In the genomic region with DNA sequence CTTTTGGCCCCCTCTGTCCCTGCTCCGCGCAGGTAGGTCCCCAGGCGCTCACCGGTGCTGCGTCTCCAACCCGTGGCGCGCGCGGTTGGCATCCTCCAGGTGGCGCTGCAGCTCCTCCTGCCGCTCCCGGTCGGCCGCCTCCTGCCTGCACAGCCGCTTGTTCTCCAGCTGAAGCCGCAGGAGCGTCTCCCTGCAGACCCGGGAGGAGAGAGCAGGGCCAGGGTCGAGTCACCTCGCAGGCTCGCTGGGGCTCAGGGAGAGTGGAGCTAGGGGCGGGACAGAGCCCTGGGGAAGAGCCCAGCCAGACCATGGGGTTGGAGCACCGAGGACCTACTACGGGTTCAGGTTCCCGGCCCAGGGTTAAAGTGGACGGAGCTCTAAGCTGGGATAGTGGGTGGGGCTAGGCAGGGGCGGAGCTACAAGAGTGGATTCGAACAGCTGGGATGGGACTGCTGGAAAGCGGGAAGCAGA, we compare ENCODE assay signal across 8 cellular contexts. TPM values are rescaled to one million over a fixed set of nuclear protein-coding genes. Genes with fewer than 3 reads are reported as not detected.
A peak's percentile ranks its signal among the peaks of the same experiment; 100 is the strongest.
DNase-seq lines count a peak whose midpoint lies in the region; ATAC-seq, FAIRE-seq and TF ChIP-seq lines count a peak whose summit lies in the region.

No MANE protein-coding gene starts in this region.

- peak overlapping the region; percentile 35 for H3K4me2 ChIP-seq in OCI-LY1 (ENCODE audit: low read length)

- no peak overlapping the region for H2AFZ ChIP-seq in OCI-LY1 (ENCODE audit: low read length)

- H3K36me3 ChIP-seq in OCI-LY1 (ENCODE audit: insufficient read depth, low read length) (0 out of 2 replicates have a peak, but pooled peaks cover 6% of the 10 kb centered on the region), adrenal gland (replicated peaks in 1 of 2) (peaks cover 0 to 12% of the 10 kb centered on the region in 2 donors), right atrium auricular region (peaks cover 13% of the 10 kb centered on the region), sigmoid colon (peaks cover 0 to 32% (median 2%) of the 10 kb centered on the region in 4 donors)

- H3K4me3 ChIP-seq in AG09309 (ENCODE audit: control insufficient read depth, low read depth, low read length): peak overlapping the region; percentile 57
- H3K4me3 ChIP-seq in OCI-LY1 (ENCODE audit: low read depth, low read length, poor library complexity, severe bottlenecking): peak overlapping the region; percentile 18
- H3K4me3 ChIP-seq in adrenal gland: peak overlapping the region in 1 of 4 donors; percentile 60
- H3K4me3 ChIP-seq in right atrium auricular region: peak overlapping the region; percentile 25 to 53
- peak overlapping the region; percentile 25 to 54 (median 38) for H3K4me3 ChIP-seq in sigmoid colon

- no peaks in the 10 kb centered on the region for H4K20me1 ChIP-seq in OCI-LY1 (ENCODE audit: insufficient read depth, low read length)

- FAIRE-seq in GM19239 (lab: Jason Lieb, UNC): peak; percentile 74

- no peak overlapping the region for H3K9ac ChIP-seq in OCI-LY1 (ENCODE audit: low read length)

- TF ChIP-seq CTCF in AG09309 (IDR thresholded peaks at IDR 0.05; ENCODE audit: control insufficient read depth, insufficient read depth, low read depth, low read length, missing control alignments): peak; percentile 77
- peak; percentile 91 for TF ChIP-seq CTCF in OCI-LY1 (IDR thresholded peaks at IDR 0.05; ENCODE audit: low read length)
- peak; percentile 60 to 95 (median 82) for TF ChIP-seq CTCF in adrenal gland (IDR thresholded peaks at IDR 0.05)
- TF ChIP-seq CTCF in right atrium auricular region (IDR thresholded peaks at IDR 0.05): peak; percentile 92 to 99
- peak; percentile 58 to 95 (median 70) for TF ChIP-seq CTCF in sigmoid colon (IDR thresholded peaks at IDR 0.05)

- WGBS in adrenal gland, 4 donors: 2 to 61% (median 27%) methylated on average over 9 to 30 of the region's 30 CpGs
- 45% methylated on average over 30 of the region's 30 CpGs for WGBS in sigmoid colon, 2 donors

- TF ChIP-seq EP300 in sigmoid colon (IDR thresholded peaks at IDR 0.05): no peak

- H3F3A ChIP-seq in OCI-LY1 (ENCODE audit: insufficient read depth, low read length): no peaks in the 10 kb centered on the region

- intact Hi-C loops in adrenal gland (cut with DNase I) (loop anchor here (5.0 to 10.0 kb wide), 3 partner anchors 36 to 79 kb away; a partner anchor contains a TSS), sigmoid colon (cut with DNase I) (loop anchor here (1.0 to 5.0 kb wide), 2 partner anchors 36 to 81 kb away; a partner anchor contains a TSS)

- no peaks in the 10 kb centered on the region for H3K27me3 ChIP-seq in OCI-LY1 (ENCODE audit: insufficient read depth, low read length)
- no peaks in the 10 kb centered on the region for H3K27me3 ChIP-seq in adrenal gland
- H3K27me3 ChIP-seq in right atrium auricular region: no peaks in the 10 kb centered on the region
- no peaks in the 10 kb centered on the region for H3K27me3 ChIP-seq in sigmoid colon

- H3K79me2 ChIP-seq in OCI-LY1 (ENCODE audit: insufficient read depth, low read length): no peaks in the 10 kb centered on the region

- ATAC-seq in HG03039 (IDR thresholded peaks at IDR 0.05; ENCODE audit: unreplicated experiment): no peak

- no peaks in the 10 kb centered on the region for H3K9me2 ChIP-seq in OCI-LY1 (ENCODE audit: low read depth, low read length)

- H3K27ac ChIP-seq in OCI-LY1 (ENCODE audit: low read depth, low read length, poor library complexity, severe bottlenecking): no peak overlapping the region
- H3K27ac ChIP-seq in adrenal gland: peak overlapping the region in 2 of 5 donors; percentile 54 to 72
- peak overlapping the region; percentile 61 to 71 for H3K27ac ChIP-seq in right atrium auricular region
- peak overlapping the region; percentile 55 to 80 (median 70) for H3K27ac ChIP-seq in sigmoid colon

- H3K4me1 ChIP-seq in OCI-LY1 (ENCODE audit: insufficient read depth, low read length, severe bottlenecking): peaks cover 12% of the 10 kb centered on the region
- no peaks in the 10 kb centered on the region for H3K4me1 ChIP-seq in adrenal gland (replicated peaks in 1 of 2)
- H3K4me1 ChIP-seq in right atrium auricular region: peaks cover 0 to 5% of the 10 kb centered on the region in 2 donors
- peaks cover 0 to 10% (median 0%) of the 10 kb centered on the region in 4 donors for H3K4me1 ChIP-seq in sigmoid colon

- DNase-seq in AG09309 (ENCODE audit: low read depth): no peak
- DNase-seq in GM19239 (ENCODE audit: insufficient read length, low spot score): peak; percentile 89
- peak; percentile 75 to 92 (median 86) for DNase-seq in adrenal gland
- peak; percentile 86 for DNase-seq in right atrium auricular region (ENCODE audit: low spot score)
- DNase-seq in sigmoid colon: peak; percentile 93
- DNase-seq in middle frontal gyrus (ENCODE audit: extremely low spot score, low spot score): no peak

- peak in 1 of 2 donors; percentile 47 for TF ChIP-seq POLR2A in adrenal gland (IDR thresholded peaks at IDR 0.05)
- no peak for TF ChIP-seq POLR2A in sigmoid colon (IDR thresholded peaks at IDR 0.05)

- H3K9me3 ChIP-seq in OCI-LY1 (ENCODE audit: low read length) (no peaks in the 10 kb centered on the region), adrenal gland (replicated peaks in 1 of 3) (no peaks in the 10 kb centered on the region), right atrium auricular region (no peaks in the 10 kb centered on the region), sigmoid colon (no peaks in the 10 kb centered on the region)

RNA-seq across cellular contexts. Expression of a gene that starts 9.3 kb away (rescaled TPM):
- total RNA-seq in adrenal gland (10 to 100 TPM; 10.2 to 38.3 (median 29.1) TPM), right atrium auricular region (10 to 100 TPM; 11.4 to 12.2 TPM), sigmoid colon (10 to 100 TPM; 10.2 to 37.9 (median 12.7) TPM)
- polyA plus RNA-seq in adrenal gland (10 to 100 TPM in 2 of 3 donors, 1 to 10 TPM in 1; 6.3 to 99.7 (median 69.3) TPM), sigmoid colon (10 to 100 TPM; 36.0 to 80.4 (median 42.1) TPM)

RNA-seq across cellular contexts. Expression of a gene that starts 14.5 kb away (rescaled TPM):
- total RNA-seq in adrenal gland (not detected), right atrium auricular region (not detected), sigmoid colon (under 1 TPM in 1 of 4 donors, not detected in 3; 0.36 TPM)
- polyA plus RNA-seq in adrenal gland (not detected), sigmoid colon (10 to 100 TPM; 44.4 to 50.0 (median 45.8) TPM)

RNA-seq across cellular contexts. Expression of a gene that starts 25.2 kb away (rescaled TPM):
- total RNA-seq in adrenal gland (100 to 1,000 TPM; 194 to 594 (median 354) TPM), right atrium auricular region (100 to 1,000 TPM; 321 to 506 TPM), sigmoid colon (1,000 to 10,000 TPM in 1 of 4 donors, 100 to 1,000 TPM in 3; 125 to 1,252 (median 504) TPM)
- polyA plus RNA-seq in adrenal gland (100 to 1,000 TPM in 2 of 3 donors, 1 to 10 TPM in 1; 4.2 to 291 (median 104) TPM), sigmoid colon (100 to 1,000 TPM in 2 of 3 donors, 10 to 100 TPM in 1; 91.6 to 289 (median 249) TPM)

RNA-seq across cellular contexts. Expression of a gene that starts 28.8 kb away (rescaled TPM):
- total RNA-seq in adrenal gland (10 to 100 TPM; 76.1 to 97.7 (median 82.5) TPM), right atrium auricular region (10 to 100 TPM; 44.6 to 55.1 TPM), sigmoid colon (10 to 100 TPM; 34.6 to 59.4 (median 44.5) TPM)
- polyA plus RNA-seq in adrenal gland (10 to 100 TPM; 50.3 to 74.1 (median 56.7) TPM), sigmoid colon (100 to 1,000 TPM in 1 of 3 donors, 10 to 100 TPM in 2; 85.8 to 121 (median 98.5) TPM)

RNA-seq across cellular contexts. Expression of a gene that starts 31.6 kb away (rescaled TPM):
- 100 to 1,000 TPM; 125 to 423 (median 258) TPM for total RNA-seq in adrenal gland
- polyA plus RNA-seq in adrenal gland: 100 to 1,000 TPM; 162 to 405 (median 338) TPM
- total RNA-seq in right atrium auricular region: 100 to 1,000 TPM; 262 to 287 TPM
- total RNA-seq in sigmoid colon: 100 to 1,000 TPM; 443 to 505 (median 475) TPM
- polyA plus RNA-seq in sigmoid colon: 100 to 1,000 TPM; 261 to 324 (median 321) TPM

Comparison
In these comparisons a context has a peak if more than half of its experiments do, and no peak if none do; other contexts are left out.
1. DNase-seq: peak in GM19239 (single experiment), adrenal gland (7 of 7), right atrium auricular region (single experiment) and sigmoid colon (single experiment); none in AG09309 (single experiment) and middle frontal gyrus (single experiment).
2. Peak in every context shown above with its lines, with median percentiles within 50 percentile points of each other: CTCF ChIP-seq.